7 cellular contexts compared by ENCODE assay signal in the genomic region with DNA sequence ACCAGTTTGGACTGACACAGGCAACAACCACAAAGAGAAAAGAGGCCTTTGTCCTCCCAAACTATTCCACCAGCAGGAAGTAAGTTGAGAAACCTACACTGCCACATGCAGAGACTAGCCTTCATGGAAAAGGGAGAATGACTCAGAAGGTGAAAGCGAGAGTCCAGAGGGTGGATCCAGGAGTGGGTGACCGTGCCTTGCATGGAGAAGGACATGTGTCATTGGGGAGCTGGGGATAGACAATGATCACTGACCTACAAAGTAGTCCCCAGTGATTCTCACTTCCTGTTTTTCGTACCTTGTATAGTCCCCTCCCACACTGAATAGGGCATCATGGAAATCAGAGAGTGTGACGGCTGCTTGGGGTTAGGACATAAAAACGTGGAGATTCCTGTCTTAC.
DNase-seq lines count a peak whose midpoint lies in the region; ATAC-seq and TF ChIP-seq lines count a peak whose summit lies in the region.

No MANE protein-coding gene starts in this region.

- H4K20me1 ChIP-seq in osteoblast (ENCODE audit: insufficient read depth, low read length), result no peaks in the 10 kb centered on the region

- no peaks in the 10 kb centered on the region for H3K9me3 ChIP-seq in osteoblast (ENCODE audit: low read depth, low read length)

- H3K4me3 ChIP-seq in NB4 (ENCODE audit: low read depth, low read length) (no peak overlapping the region), osteoblast (ENCODE audit: insufficient read depth, low read length) (no peak overlapping the region)

- DNase-seq in NB4 (ENCODE audit: low read depth) (peak; percentile 69), osteoblast (ENCODE audit: insufficient read length, low spot score, missing footprints) (no peak), hypothalamus (lab: John Stamatoyannopoulos, UW) (no peak), GM19240 (ENCODE audit: insufficient read length, low spot score) (no peak)

- H3K4me2 ChIP-seq in osteoblast (ENCODE audit: insufficient read depth, low read length), result no peak overlapping the region

- no peak for TF ChIP-seq POLR2A in NB4 (IDR thresholded peaks at IDR 0.05; ENCODE audit: extremely low read depth, insufficient read length)

- H3K4me1 ChIP-seq in osteoblast (ENCODE audit: insufficient read depth, low read length), result no peaks in the 10 kb centered on the region

- H2AFZ ChIP-seq in osteoblast (ENCODE audit: low read length), result peak overlapping the region; percentile 33

- H3K36me3 ChIP-seq in osteoblast (ENCODE audit: insufficient read depth, low read length), result no peaks in the 10 kb centered on the region

- no peak overlapping the region for H3K27ac ChIP-seq in osteoblast (ENCODE audit: low read depth, low read length)

- ATAC-seq in GM19035 (IDR thresholded peaks at IDR 0.05; ENCODE audit: unreplicated experiment), result peak; percentile 78
- ATAC-seq in HG02763 (IDR thresholded peaks at IDR 0.05; ENCODE audit: unreplicated experiment), result peak; percentile 78
- no peak for ATAC-seq in SK-N-SH treated with all-trans-retinoic acid at 6 μM for 48 hours

- H3K79me2 ChIP-seq in osteoblast (ENCODE audit: insufficient read depth, low read length), result no peaks in the 10 kb centered on the region

- H3K27me3 ChIP-seq in osteoblast (ENCODE audit: insufficient read depth, low read length), result no peaks in the 10 kb centered on the region

- TF ChIP-seq CTCF in NB4 (IDR thresholded peaks at IDR 0.05; ENCODE audit: low read depth, low read length) (no peak), osteoblast (IDR thresholded peaks at IDR 0.05; ENCODE audit: extremely low read depth, low read depth, low read length) (no peak)

TF ChIP-seq in SK-N-SH treated with all-trans-retinoic acid at 6 μM for 48 hours, 23 proteins besides CTCF, POLR2A, EP300 and RAD21:
- TF ChIP-seq, protein P1, sequence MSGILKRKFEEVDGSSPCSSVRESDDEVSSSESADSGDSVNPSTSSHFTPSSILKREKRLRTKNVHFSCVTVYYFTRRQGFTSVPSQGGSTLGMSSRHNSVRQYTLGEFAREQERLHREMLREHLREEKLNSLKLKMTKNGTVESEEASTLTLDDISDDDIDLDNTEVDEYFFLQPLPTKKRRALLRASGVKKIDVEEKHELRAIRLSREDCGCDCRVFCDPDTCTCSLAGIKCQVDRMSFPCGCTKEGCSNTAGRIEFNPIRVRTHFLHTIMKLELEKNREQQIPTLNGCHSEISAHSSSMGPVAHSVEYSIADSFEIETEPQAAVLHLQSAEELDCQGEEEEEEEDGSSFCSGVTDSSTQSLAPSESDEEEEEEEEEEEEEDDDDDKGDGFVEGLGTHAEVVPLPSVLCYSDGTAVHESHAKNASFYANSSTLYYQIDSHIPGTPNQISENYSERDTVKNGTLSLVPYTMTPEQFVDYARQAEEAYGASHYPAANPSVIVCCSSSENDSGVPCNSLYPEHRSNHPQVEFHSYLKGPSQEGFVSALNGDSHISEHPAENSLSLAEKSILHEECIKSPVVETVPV (CRISPR knock-in tag; IDR thresholded peaks at IDR 0.05), result no peak
- TF ChIP-seq RARB (CRISPR knock-in tag; IDR thresholded peaks at IDR 0.05) (no peak), ZC3H10 (CRISPR knock-in tag; IDR thresholded peaks at IDR 0.05) (no peak), ARNTL (CRISPR knock-in tag; IDR thresholded peaks at IDR 0.05; ENCODE audit: borderline replicate concordance, low read depth) (no peak), ISL1 (CRISPR knock-in tag; IDR thresholded peaks at IDR 0.05) (no peak), ZFP30 (CRISPR knock-in tag; IDR thresholded peaks at IDR 0.05) (no peak), TCF4 (CRISPR knock-in tag; IDR thresholded peaks at IDR 0.05; ENCODE audit: borderline replicate concordance) (no peak), TOX (CRISPR knock-in tag; IDR thresholded peaks at IDR 0.05; ENCODE audit: borderline replicate concordance) (no peak), SNAI2 (CRISPR knock-in tag; IDR thresholded peaks at IDR 0.05) (no peak), BACH2 (CRISPR knock-in tag; IDR thresholded peaks at IDR 0.05; ENCODE audit: borderline replicate concordance) (no peak), ESRRG (CRISPR knock-in tag; IDR thresholded peaks at IDR 0.05) (no peak)
- TF ChIP-seq, protein P2, sequence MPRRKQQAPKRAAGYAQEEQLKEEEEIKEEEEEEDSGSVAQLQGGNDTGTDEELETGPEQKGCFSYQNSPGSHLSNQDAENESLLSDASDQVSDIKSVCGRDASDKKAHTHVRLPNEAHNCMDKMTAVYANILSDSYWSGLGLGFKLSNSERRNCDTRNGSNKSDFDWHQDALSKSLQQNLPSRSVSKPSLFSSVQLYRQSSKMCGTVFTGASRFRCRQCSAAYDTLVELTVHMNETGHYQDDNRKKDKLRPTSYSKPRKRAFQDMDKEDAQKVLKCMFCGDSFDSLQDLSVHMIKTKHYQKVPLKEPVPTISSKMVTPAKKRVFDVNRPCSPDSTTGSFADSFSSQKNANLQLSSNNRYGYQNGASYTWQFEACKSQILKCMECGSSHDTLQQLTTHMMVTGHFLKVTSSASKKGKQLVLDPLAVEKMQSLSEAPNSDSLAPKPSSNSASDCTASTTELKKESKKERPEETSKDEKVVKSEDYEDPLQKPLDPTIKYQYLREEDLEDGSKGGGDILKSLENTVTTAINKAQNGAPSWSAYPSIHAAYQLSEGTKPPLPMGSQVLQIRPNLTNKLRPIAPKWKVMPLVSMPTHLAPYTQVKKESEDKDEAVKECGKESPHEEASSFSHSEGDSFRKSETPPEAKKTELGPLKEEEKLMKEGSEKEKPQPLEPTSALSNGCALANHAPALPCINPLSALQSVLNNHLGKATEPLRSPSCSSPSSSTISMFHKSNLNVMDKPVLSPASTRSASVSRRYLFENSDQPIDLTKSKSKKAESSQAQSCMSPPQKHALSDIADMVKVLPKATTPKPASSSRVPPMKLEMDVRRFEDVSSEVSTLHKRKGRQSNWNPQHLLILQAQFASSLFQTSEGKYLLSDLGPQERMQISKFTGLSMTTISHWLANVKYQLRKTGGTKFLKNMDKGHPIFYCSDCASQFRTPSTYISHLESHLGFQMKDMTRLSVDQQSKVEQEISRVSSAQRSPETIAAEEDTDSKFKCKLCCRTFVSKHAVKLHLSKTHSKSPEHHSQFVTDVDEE (CRISPR knock-in tag; IDR thresholded peaks at IDR 0.05), result no peak
- TF ChIP-seq, protein P3, sequence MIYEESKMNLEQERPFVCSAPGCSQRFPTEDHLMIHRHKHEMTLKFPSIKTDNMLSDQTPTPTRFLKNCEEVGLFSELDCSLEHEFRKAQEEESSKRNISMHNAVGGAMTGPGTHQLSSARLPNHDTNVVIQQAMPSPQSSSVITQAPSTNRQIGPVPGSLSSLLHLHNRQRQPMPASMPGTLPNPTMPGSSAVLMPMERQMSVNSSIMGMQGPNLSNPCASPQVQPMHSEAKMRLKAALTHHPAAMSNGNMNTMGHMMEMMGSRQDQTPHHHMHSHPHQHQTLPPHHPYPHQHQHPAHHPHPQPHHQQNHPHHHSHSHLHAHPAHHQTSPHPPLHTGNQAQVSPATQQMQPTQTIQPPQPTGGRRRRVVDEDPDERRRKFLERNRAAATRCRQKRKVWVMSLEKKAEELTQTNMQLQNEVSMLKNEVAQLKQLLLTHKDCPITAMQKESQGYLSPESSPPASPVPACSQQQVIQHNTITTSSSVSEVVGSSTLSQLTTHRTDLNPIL (CRISPR knock-in tag; IDR thresholded peaks at IDR 0.05; ENCODE audit: low read depth), result no peak
TF ChIP-seq in SK-N-SH treated with all-trans-retinoic acid at 6 μM for 48 hours: peak in this region for 0.
